In genomic region chr1:29123871-29124365, GRCh38 we compare ENCODE assay signal across 8 cellular contexts. TPM values are rescaled to one million over a fixed set of nuclear protein-coding genes. Genes with fewer than 3 reads are reported as not detected.
DNase-seq lines count a peak whose midpoint lies in the region; ATAC-seq and TF ChIP-seq lines count a peak whose summit lies in the region.

TMEM200B (minus strand) TSS chr1:29123903; CDS start chr1:29121828, 2,075 bp downstream.

- H3K4me3 ChIP-seq in ascending aorta, result peak within 1 kb of the TSS; percentile 83 to 94

- TF ChIP-seq CTCF in ascending aorta (IDR thresholded peaks at IDR 0.05), result no peak
- TF ChIP-seq CTCF in subcutaneous adipose tissue (IDR thresholded peaks at IDR 0.05; ENCODE audit: low read depth), result no peak

- H3K9me3 ChIP-seq in ascending aorta, result no peaks in the 10 kb centered on the region

- H3K4me1 ChIP-seq in ascending aorta, result peaks cover 3 to 30% of the 10 kb centered on the region in 2 donors

- H3K4me1 Mint-ChIP-seq in activated CD4-positive, alpha-beta T cell treated with anti-CD3 and anti-CD28 coated beads, Interleukin-2, amount 10 ng/mL, durations not matched to agents 24 days and 14 days, result peaks cover 6% of the 10 kb centered on the region

- H3K27ac Mint-ChIP-seq in activated CD4-positive, alpha-beta T cell treated with anti-CD3 and anti-CD28 coated beads, Interleukin-2, amount 10 ng/mL, durations not matched to agents 24 days and 14 days, result peak within 1 kb of the TSS; percentile 29

- H3K36me3 ChIP-seq in ascending aorta, result no peaks in the 10 kb centered on the region

- H3K9me3 Mint-ChIP-seq in activated CD4-positive, alpha-beta T cell treated with anti-CD3 and anti-CD28 coated beads, Interleukin-2, amount 10 ng/mL, durations not matched to agents 24 days and 14 days, result no peaks in the 10 kb centered on the region

- H3K27me3 Mint-ChIP-seq in activated CD4-positive, alpha-beta T cell treated with anti-CD3 and anti-CD28 coated beads, Interleukin-2, amount 10 ng/mL, durations not matched to agents 24 days and 14 days, result peaks cover 17% of the 10 kb centered on the region

- H3K36me3 Mint-ChIP-seq in activated CD4-positive, alpha-beta T cell treated with anti-CD3 and anti-CD28 coated beads, Interleukin-2, amount 10 ng/mL, durations not matched to agents 24 days and 14 days (ENCODE audit: low read depth), result peaks cover 5% of the 10 kb centered on the region

- ATAC-seq in HG02798 (IDR thresholded peaks at IDR 0.05; ENCODE audit: poor library complexity, unreplicated experiment) (no peak), GM21717 (IDR thresholded peaks at IDR 0.05; ENCODE audit: unreplicated experiment) (no peak)

- intact Hi-C loops in activated CD4-positive, alpha-beta T cell treated with anti-CD3 and anti-CD28 coated beads, Interleukin-2, amount 10 ng/mL, durations not matched to agents 24 days and 14 days (cut with micrococcal nuclease), result loop anchor here (1.0 to 10.0 kb wide), 3 partner anchors 57 to 78 kb away; partner anchors contain the start of gene SRSF4
- intact Hi-C loops in ascending aorta (cut with DNase I), result loop anchor here (1.0 to 10.0 kb wide), 11 partner anchors 57 to 1759 kb away; partner anchors contain the start of genes ATP5IF1, EPB41, MAP3K6 and MECR

- DNase-seq in activated CD4-positive, alpha-beta T cell treated with anti-CD3 and anti-CD28 coated beads, Interleukin-2, amount 10 ng/mL, durations not matched to agents 24 days and 14 days, result no peak
- no peak for DNase-seq in activated CD4-positive, alpha-beta T cell treated with anti-CD3 and anti-CD28 coated beads, Interleukin-2, amount 50 U/mL, for 4 hours
- DNase-seq in ascending aorta (ENCODE audit: low spot score in 2 of 2) (no peak), kidney tubule cell (ENCODE audit: low spot score) (peak; percentile 29), GDM1 (lab: John Stamatoyannopoulos, UW) (no peak)

- H3K27ac ChIP-seq in ascending aorta, result peak within 1 kb of the TSS; percentile 99

- no peaks in the 10 kb centered on the region for H3K27me3 ChIP-seq in ascending aorta

- peak within 1 kb of the TSS; percentile 82 for H3K4me3 Mint-ChIP-seq in activated CD4-positive, alpha-beta T cell treated with anti-CD3 and anti-CD28 coated beads, Interleukin-2, amount 10 ng/mL, durations not matched to agents 24 days and 14 days

RNA-seq across cellular contexts. Expression of gene TMEM200B, which starts in this region (rescaled TPM):
- total RNA-seq in activated CD4-positive, alpha-beta T cell treated with anti-CD3 and anti-CD28 coated beads, Interleukin-2, amount 10 ng/mL, durations not matched to agents 24 days and 14 days, result 0.66 and 0.72 TPM in 2 replicates
- 18.5 TPM for total RNA-seq in ascending aorta
- 10 to 100 TPM in 3 of 4 donors, 1 to 10 TPM in 1; 6.7 to 35.0 (median 23.6) TPM for total RNA-seq in subcutaneous adipose tissue
